Comparison of ENCODE assay signal across 22 cellular contexts in genomic region chr12:85781751-85782150, GRCh38. TPM values are rescaled to one million over a fixed set of nuclear protein-coding genes. Genes with fewer than 3 reads are reported as not detected.
DNase-seq lines count a peak whose midpoint lies in the region; FAIRE-seq and TF ChIP-seq lines count a peak whose summit lies in the region.
"Had no signal": no experiment of that assay in that cellular context is flagged by ENCODE, and none has a peak within 500 bp of the region (broad histone marks: within the 10 kb centered on the region; RNA-seq: fewer than 3 reads in every experiment).

No MANE protein-coding gene starts in this region.

- DNase-seq in NCI-H1417 (lab: John Stamatoyannopoulos, UW): peak in 2 of 3 experiments; percentile 13 to 44
- no peak for DNase-seq in NCI-H1417 treated with DMSO at 0.1 percent for 48 hours (lab: John Stamatoyannopoulos, UW)
- peak; percentile 81 for DNase-seq in NCI-H1092 (lab: John Stamatoyannopoulos, UW)
- DNase-seq in NCI-H748 treated with DMSO at 0.1 percent for 48 hours (lab: John Stamatoyannopoulos, UW): peak; percentile 10
- no peak for DNase-seq in H1 (ENCODE audit: low read depth in 1 of 2, low spot score in 2 of 2)
- DNase-seq in RPMI8226: no peak
- DNase-seq in cortex of kidney (lab: John Stamatoyannopoulos, UW): no peak
- no peak for DNase-seq in GOT3 (lab: John Stamatoyannopoulos, UW)
- DNase-seq: activated B cell treated with CpG ODN at 0.5 μM for 24 hours; activated CD4-positive, alpha-beta memory T cell treated with anti-CD3 and anti-CD28 coated beads, Interleukin-2, amount 10 ng/mL, durations not matched to agents 7 days and 5 days; adrenal gland; BE2C; Caco-2; GDM1; heart right ventricle; HFFc6; left lung; MG63; natural killer cell; testis had no signal

- CTCF ChIA-PET in H1 (lab: Charles Lee; ENCODE audit: partially characterized antibody): interaction anchor here (1.0 to 2.2 kb wide), 2 partner anchors 13 to 86 kb away, joined by 3 to 13 read pairs; no protein-coding TSS in a partner anchor

- no peaks in the 10 kb centered on the region; the same call in 1 of the 2 replicates for H3K23me2 ChIP-seq in H1 (ENCODE audit: low read depth, low read length)

- H2BK5ac ChIP-seq in H1 (ENCODE audit: low read depth, low read length): no peak overlapping the region

- H4K5ac ChIP-seq in H1 (ENCODE audit: insufficient read length, low read depth, low read length): no peak overlapping the region

- H2AK5ac ChIP-seq in H1 (ENCODE audit: low read depth, low read length): no peak overlapping the region

- no peaks in the 10 kb centered on the region for H3K79me1 ChIP-seq in H1 (ENCODE audit: low read depth, low read length)

- POLR2A ChIA-PET in H1 (lab: Charles Lee; ENCODE audit: partially characterized antibody): no interaction called here

- H4K8ac ChIP-seq in H1 (ENCODE audit: extremely low read depth, insufficient read depth, low read length): no peak overlapping the region

- no peak overlapping the region for H3K27ac ChIP-seq in H1 (ENCODE audit: low read depth, low read length)
- H3K27ac ChIP-seq: adrenal gland, heart right ventricle, left lung, SK-N-MC, testis had no signal

- TF ChIP-seq EP300 in H1 (IDR thresholded peaks at IDR 0.05; ENCODE audit: borderline replicate concordance in 1 of 2, low read depth in 2 of 2, low read length in 2 of 2): no peak

- no peaks in the 10 kb centered on the region for H4K20me1 ChIP-seq in H1 (replicated peaks in 1 of 2; ENCODE audit: control insufficient read depth in 1 of 2, insufficient read depth in 2 of 2, low read length in 2 of 2)

- H3K23ac ChIP-seq in H1 (ENCODE audit: insufficient read length): no peak overlapping the region

- no peak overlapping the region for H3K56ac ChIP-seq in H1 (replicated peaks; ENCODE audit: insufficient read length, low read depth, low read length)

- H4K91ac ChIP-seq in H1 (replicated peaks; ENCODE audit: insufficient read length, low read length): no peak overlapping the region

- H3K4me1 ChIP-seq in H1 (replicated peaks in 1 of 4; ENCODE audit: control insufficient read depth in 3 of 4, insufficient read depth in 4 of 4, low read length in 3 of 4): peaks cover 0 to 11% (median 1%) of the 10 kb centered on the region in 4 experiments; a peak in 1 of 7 replicates
- H3K4me1 ChIP-seq: adrenal gland, BE2C, heart right ventricle, left lung, testis had no signal

- H3K18ac ChIP-seq in H1 (ENCODE audit: extremely low read depth, low read length): no peak overlapping the region

- H3K27me3 ChIP-seq in H1 (replicated peaks in 1 of 4; ENCODE audit: control insufficient read depth in 3 of 4, extremely low read depth in 1 of 4, insufficient read depth in 3 of 4, low read length in 3 of 4): no peaks in the 10 kb centered on the region
- H3K27me3 ChIP-seq: adrenal gland, heart right ventricle, left lung, MG63, testis had no signal

- no peaks in the 10 kb centered on the region for H3K79me2 ChIP-seq in H1 (ENCODE audit: control insufficient read depth in 1 of 2, insufficient read depth in 2 of 2, low read length in 2 of 2)

- no peak overlapping the region for H3K14ac ChIP-seq in H1 (ENCODE audit: insufficient read length)

- TF ChIP-seq RAD21 in H1 (IDR thresholded peaks at IDR 0.05 in 1 of 2, conservative IDR thresholded peaks at IDR 0.05 in 1 of 2; ENCODE audit: low read depth in 2 of 2, low read length in 2 of 2): no peak

- H2BK15ac ChIP-seq in H1 (ENCODE audit: low read length): no peak overlapping the region

- no peak for TF ChIP-seq CTCF in H1 (IDR thresholded peaks at IDR 0.05; ENCODE audit: control extremely low read depth in 1 of 3, insufficient read depth in 1 of 3, low read depth in 1 of 3, low read length in 3 of 3)

- TF ChIP-seq POLR2A in H1 (IDR thresholded peaks at IDR 0.05; ENCODE audit: control extremely low read depth in 1 of 2, low read depth in 2 of 2, low read length in 2 of 2): no peak

- no peak overlapping the region for H2BK120ac ChIP-seq in H1 (replicated peaks; ENCODE audit: low read depth, low read length)

- no peak overlapping the region for H3K4me2 ChIP-seq in H1 (ENCODE audit: insufficient read depth in 1 of 2, low read depth in 2 of 2, low read length in 2 of 2)

- H3K9me3 ChIP-seq in H1 (ENCODE audit: insufficient read depth in 2 of 2, low read depth in 1 of 2, low read length in 1 of 2): peaks cover 6 to 8% of the 10 kb centered on the region in 2 experiments; a peak in 3 of 4 replicates
- H3K9me3 ChIP-seq: adrenal gland, BE2C, heart right ventricle, left lung, MG63, testis had no signal

- H2BK12ac ChIP-seq in H1 (ENCODE audit: low read depth, low read length): no peak overlapping the region

- no peak overlapping the region for H3K4ac ChIP-seq in H1 (replicated peaks; ENCODE audit: insufficient read length, low read depth, low read length)

- no peak overlapping the region for H3K4me3 ChIP-seq in H1 (ENCODE audit: extremely low read depth in 1 of 4, insufficient read depth in 2 of 4, low read depth in 3 of 4, low read length in 4 of 4)
- H3K4me3 ChIP-seq: adrenal gland, heart right ventricle, left lung, MG63, SK-N-MC, testis had no signal

- H2AFZ ChIP-seq in H1 (ENCODE audit: low read length): 0 out of 2 replicates have a peak overlapping the region, but pooled peaks have one; percentile 43

- 0 out of 2 replicates have a peak overlapping the region, but pooled peaks have one; percentile 17 for H2BK20ac ChIP-seq in H1 (ENCODE audit: low read length)

- H3K9ac ChIP-seq in H1 (replicated peaks in 1 of 4; ENCODE audit: extremely low read depth in 1 of 4, low read depth in 3 of 4, low read length in 3 of 4): no peak overlapping the region

- FAIRE-seq in H1 (lab: Jason Lieb, UNC): no peak

- H3K36me3 ChIP-seq in H1 (ENCODE audit: control insufficient read depth in 2 of 4, insufficient read depth in 4 of 4, low read length in 3 of 4): peaks cover 0 to 3% (median 0%) of the 10 kb centered on the region in 4 experiments; a peak in 2 of 8 replicates
- H3K36me3 ChIP-seq: adrenal gland, BE2C, heart right ventricle, left lung, MG63 had no signal

TF ChIP-seq in H1, 55 proteins besides CTCF, POLR2A, EP300 and RAD21:
- TF ChIP-seq CBX5 (IDR thresholded peaks at IDR 0.05; ENCODE audit: low read depth, low read length): no peak
- TF ChIP-seq ZNF274 (IDR thresholded peaks at IDR 0.05; ENCODE audit: borderline replicate concordance, extremely low read depth, low read length): no peak
- no peak for TF ChIP-seq ASH2L (IDR thresholded peaks at IDR 0.05; ENCODE audit: low read length)
- no peak for TF ChIP-seq TEAD4 (IDR thresholded peaks at IDR 0.05; ENCODE audit: low read depth, low read length)
- no peak for TF ChIP-seq GABPA (IDR thresholded peaks at IDR 0.05; ENCODE audit: borderline replicate concordance, insufficient read depth, low read length)

RNA-seq across cellular contexts. Expression of gene RASSF9, which starts 54.5 kb away (rescaled TPM):
- total RNA-seq in H1 (2021; fragmentation: NEBNext Ultra II Directional; extraction: Animal tissue kit (Norgen Biotek cat#: 25700)): 0.25 and 0.39 TPM in 2 replicates
- polyA plus RNA-seq in H1 (2011; rRNA removed): 0.02 and 0.06 TPM in 2 replicates
- 0.06 TPM for polyA plus RNA-seq in H1 (2011; cell fraction: cytosol; rRNA removed)
- 0.04 TPM for polyA plus RNA-seq in H1 (2011; cell fraction: nucleus; rRNA removed)
- polyA plus RNA-seq in H1 (2012, experiment 1 of 2): 0.05 to 0.21 TPM (median 0.08 TPM) in 4 replicates
- polyA plus RNA-seq in H1 (2012, experiment 2 of 2): not detected
- polyA plus RNA-seq in H1 (2013, experiment 1 of 2): 0.24 TPM
- polyA plus RNA-seq in H1 (2013, experiment 2 of 2): 0.24 TPM
- 0.09 and 0.22 TPM in 2 replicates for polyA minus RNA-seq in H1 (2011; rRNA and poly(A)+ RNA removed)
- 0.22 TPM for polyA minus RNA-seq in H1 (2011; cell fraction: cytosol; rRNA and poly(A)+ RNA removed)
- 0.20 TPM for polyA minus RNA-seq in H1 (2011; cell fraction: nucleus; rRNA and poly(A)+ RNA removed)
- total RNA-seq: activated B cell treated with CpG ODN at 0.5 μM for 24 hours; activated CD4-positive, alpha-beta memory T cell treated with anti-CD3 and anti-CD28 coated beads, Interleukin-2, amount 10 ng/mL, durations not matched to agents 7 days and 5 days; natural killer cell; OCI-LY7 had no signal

Comparison
In these comparisons a context has a peak if more than half of its experiments do, and no peak if none do; other contexts are left out.
1. DNase-seq: peak in NCI-H1417 (2 of 3), NCI-H1092 (single experiment) and NCI-H748 treated with DMSO at 0.1 percent for 48 hours (single experiment); none in NCI-H1417 treated with DMSO at 0.1 percent for 48 hours (single experiment), H1 (0 of 2), RPMI8226 (single experiment), cortex of kidney (single experiment) and GOT3 (single experiment).